9 cellular contexts compared by ENCODE assay signal in genomic region chr6:159107451-159108260, GRCh38.
DNase-seq lines count a peak whose midpoint lies in the region; ATAC-seq and TF ChIP-seq lines count a peak whose summit lies in the region.
"Had no signal": no experiment of that assay in that cellular context is flagged by ENCODE, and none has a peak within 500 bp of the region (broad histone marks: within the 10 kb centered on the region; RNA-seq: fewer than 3 reads in every experiment).

No MANE protein-coding gene starts in this region.

- no peak for TF ChIP-seq EP300 in stomach (IDR thresholded peaks at IDR 0.05)

- H3K4me1 ChIP-seq in stomach, result peaks cover 16 to 56% (median 42%) of the 10 kb centered on the region in 4 donors

- peaks cover 0 to 11% (median 0%) of the 10 kb centered on the region in 3 donors for H3K27me3 ChIP-seq in stomach

- no peak for TF ChIP-seq POLR2A in stomach (IDR thresholded peaks at IDR 0.05)

- peak overlapping the region; percentile 86 to 88 for H3K4me3 Mint-ChIP-seq in effector memory CD8-positive, alpha-beta T cell
- H3K4me3 Mint-ChIP-seq in mesothelial cell of epicardium, result no peak overlapping the region

- no peaks in the 10 kb centered on the region for H3K9me3 Mint-ChIP-seq in effector memory CD8-positive, alpha-beta T cell
- no peaks in the 10 kb centered on the region for H3K9me3 Mint-ChIP-seq in mesothelial cell of epicardium

- ATAC-seq in effector memory CD8-positive, alpha-beta T cell (replicated peaks), result peak; percentile 74

- intact Hi-C loops in stomach (cut with DNase I; ENCODE audit: low total_unique reads), result loop anchor here (10.0 kb wide), 1 partner anchor 63 kb away; the partner anchor contains the start of gene TAGAP
- intact Hi-C loops in posterior vena cava (cut with DNase I), result no loop called here

- peaks cover 31% of the 10 kb centered on the region for H3K36me3 Mint-ChIP-seq in effector memory CD8-positive, alpha-beta T cell (ENCODE audit: insufficient read depth)
- H3K36me3 Mint-ChIP-seq in mesothelial cell of epicardium, result no peaks in the 10 kb centered on the region

- H3K27ac Mint-ChIP-seq in effector memory CD8-positive, alpha-beta T cell, result peak overlapping the region; percentile 92 to 95
- H3K27ac Mint-ChIP-seq in mesothelial cell of epicardium, result no peak overlapping the region

- peak overlapping the region; percentile 71 to 85 (median 78) for H3K27ac ChIP-seq in stomach

- TF ChIP-seq CTCF in stomach (IDR thresholded peaks at IDR 0.05) (no peak), mesothelial cell of epicardium (IDR thresholded peaks at IDR 0.05; ENCODE audit: unreplicated experiment) (no peak)

- H3K27me3 Mint-ChIP-seq in effector memory CD8-positive, alpha-beta T cell, result no peaks in the 10 kb centered on the region
- no peaks in the 10 kb centered on the region for H3K27me3 Mint-ChIP-seq in mesothelial cell of epicardium (ENCODE audit: low read depth)

- WGBS in stomach, 5 donors, result 46 to 68% (median 49%) methylated on average over 19 of the region's 19 CpGs

- H3K9me3 ChIP-seq in stomach, result no peaks in the 10 kb centered on the region

- H3K36me3 ChIP-seq in stomach, result no peaks in the 10 kb centered on the region

- DNase-seq in DMS53 (lab: John Stamatoyannopoulos, UW) (peak; percentile 53), DMS53 treated with DMSO at 0.1 percent for 48 hours (lab: John Stamatoyannopoulos, UW; ENCODE audit: unreplicated experiment) (no peak), stomach (peak; percentile 32), NCI-H1436 (lab: John Stamatoyannopoulos, UW) (no peak), posterior vena cava (ENCODE audit: low spot score) (no peak), mesothelial cell of epicardium (ENCODE audit: low spot score in 2 of 2, unreplicated experiment in 2 of 2) (no peak)
- DNase-seq in activated CD4-positive, alpha-beta T cell treated with anti-CD3 and anti-CD28 coated beads for 1 hour, result peak; percentile 48
- peak; percentile 57 to 75 (median 69) for DNase-seq in effector memory CD8-positive, alpha-beta T cell
- DNase-seq: 8988T had no signal

- H3K4me1 Mint-ChIP-seq in effector memory CD8-positive, alpha-beta T cell (ENCODE audit: low read depth in 2 of 2), result peaks cover 56 to 65% of the 10 kb centered on the region in 2 donors
- peaks cover 16% of the 10 kb centered on the region for H3K4me1 Mint-ChIP-seq in mesothelial cell of epicardium

- H3K4me3 ChIP-seq in stomach, result peak overlapping the region in 3 of 4 donors; percentile 4 to 25 (median 7)

Comparison
In these comparisons a context has a peak if more than half of its experiments do, and no peak if none do; other contexts are left out.
1. DNase-seq: peak in DMS53 (single experiment), activated CD4-positive, alpha-beta T cell treated with anti-CD3 and anti-CD28 coated beads for 1 hour (single experiment), effector memory CD8-positive, alpha-beta T cell (3 of 3) and stomach (single experiment); none in DMS53 treated with DMSO at 0.1 percent for 48 hours (single experiment), NCI-H1436 (single experiment), posterior vena cava (single experiment) and mesothelial cell of epicardium (0 of 2).